1 cellular context compared by ENCODE assay signal in the genomic region with DNA sequence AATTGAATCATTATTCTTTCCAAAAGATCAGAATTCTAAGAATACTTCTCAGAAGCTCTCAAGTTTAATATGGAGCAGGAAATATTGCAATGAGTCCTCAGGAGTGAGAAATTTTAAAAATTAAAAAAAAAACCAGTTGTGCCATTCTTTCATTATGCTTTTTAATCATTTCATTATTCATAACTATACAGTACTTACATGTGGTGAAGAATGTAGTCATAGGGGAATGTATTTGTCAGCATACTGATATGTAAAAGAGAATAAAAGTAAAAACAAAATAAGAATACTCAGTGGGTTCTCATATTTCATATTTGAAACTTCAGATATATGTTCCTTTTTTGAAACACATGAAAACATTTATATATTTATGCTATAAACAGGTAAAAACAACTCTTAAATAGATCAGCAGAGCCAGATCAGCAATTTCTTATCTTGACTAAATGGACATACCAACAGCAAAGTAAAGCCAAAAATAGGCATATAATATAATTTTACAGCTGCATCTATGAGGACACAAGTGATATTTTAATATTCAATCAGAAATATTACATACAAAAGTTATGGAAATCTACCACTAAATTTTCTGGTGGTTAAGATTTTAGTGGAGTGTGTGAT.
TF ChIP-seq lines count a peak whose summit lies in the region.

No MANE protein-coding gene starts in this region.

TF ChIP-seq in HepG2, 621 proteins besides CTCF, POLR2A, EP300 and RAD21 (continued from another document):
- TF ChIP-seq CEBPB (IDR thresholded peaks at IDR 0.05; ENCODE audit: borderline replicate concordance, low read depth, low read length), result no peak
